ENCODE assay signal across 8 cellular contexts in genomic region chr12:121712462-121713256, GRCh38. TPM values are rescaled to one million over a fixed set of nuclear protein-coding genes. Genes with fewer than 3 reads are reported as not detected.
DNase-seq lines count a peak whose midpoint lies in the region; ATAC-seq and TF ChIP-seq lines count a peak whose summit lies in the region.

Gene TMEM120B (plus strand): TSS chr12:121712752. CDS start chr12:121712896, 144 bp downstream.

- CTCF ChIA-PET in CD4-positive, alpha-beta memory T cell (lab: Charles Lee; ENCODE audit: partially characterized antibody) = interaction anchor here (0.6 to 3.5 kb wide), 15 partner anchors 16 to 394 kb away, joined by 3 to 28 read pairs (median 4); partner anchors contain the start of genes CFAP251 and RHOF

- no peak for TF ChIP-seq EP300 in esophagus muscularis mucosa (IDR thresholded peaks at IDR 0.05)

- no peaks in the 10 kb centered on the region for H3K9me3 Mint-ChIP-seq in CD4-positive, alpha-beta memory T cell
- no peaks in the 10 kb centered on the region for H3K9me3 Mint-ChIP-seq in activated T-cell treated with anti-CD3 and anti-CD28 coated beads, Interleukin-2, amount 50 U/mL, for 24 hours
- no peaks in the 10 kb centered on the region for H3K9me3 Mint-ChIP-seq in stimulated activated effector memory CD8-positive, alpha-beta T cell treated with anti-CD3 and anti-CD28 coated beads, Interleukin-12 subunit alpha, Interleukin-12 subunit beta, amount 100 ng/mL, for 72 hours

- H3K27ac Mint-ChIP-seq in CD4-positive, alpha-beta memory T cell = peak within 1 kb of the TSS; percentile 85 to 97 (median 95)
- peak within 1 kb of the TSS; percentile 90 for H3K27ac Mint-ChIP-seq in activated T-cell treated with anti-CD3 and anti-CD28 coated beads, Interleukin-2, amount 50 U/mL, for 24 hours
- peak within 1 kb of the TSS; percentile 92 for H3K27ac Mint-ChIP-seq in stimulated activated effector memory CD8-positive, alpha-beta T cell treated with anti-CD3 and anti-CD28 coated beads, Interleukin-12 subunit alpha, Interleukin-12 subunit beta, amount 100 ng/mL, for 72 hours

- no peaks in the 10 kb centered on the region for H3K9me2 ChIP-seq in OCI-LY1 (ENCODE audit: low read depth, low read length)

- H3K79me2 ChIP-seq in OCI-LY1 (ENCODE audit: insufficient read depth, low read length) = peaks cover 7% of the 10 kb centered on the region; the same call in 1 of the 2 replicates

- WGBS in esophagus muscularis mucosa = 0% methylated on average over 8 of the region's 74 CpGs

- POLR2A ChIA-PET in CD4-positive, alpha-beta memory T cell (lab: Charles Lee; ENCODE audit: partially characterized antibody) = interaction anchor here (0.7 to 4.4 kb wide), 26 partner anchors 8 to 1131 kb away, joined by 3 to 29 read pairs (median 4); partner anchors contain the start of genes ORAI1, POP5, PSMD9 and RHOF

- peak within 1 kb of the TSS; percentile 70 for H3K9ac ChIP-seq in OCI-LY1 (ENCODE audit: low read length)

- peak; percentile 33; the same call in 1 of the 2 replicates for TF ChIP-seq CTCF in OCI-LY1 (IDR thresholded peaks at IDR 0.05; ENCODE audit: low read length)
- TF ChIP-seq CTCF in esophagus muscularis mucosa (IDR thresholded peaks at IDR 0.05) = no peak

- peaks cover 16% of the 10 kb centered on the region for H3K4me1 ChIP-seq in CD4-positive, alpha-beta memory T cell (ENCODE audit: insufficient read depth, low read length)
- H3K4me1 ChIP-seq in OCI-LY1 (ENCODE audit: insufficient read depth, low read length, severe bottlenecking) = peaks cover 26% of the 10 kb centered on the region
- peaks cover 20 to 54% (median 38%) of the 10 kb centered on the region in 4 donors for H3K4me1 ChIP-seq in esophagus muscularis mucosa

- H3K27ac ChIP-seq in CD4-positive, alpha-beta memory T cell (ENCODE audit: low read depth, low read length) = peak within 1 kb of the TSS; percentile 63
- H3K27ac ChIP-seq in OCI-LY1 (ENCODE audit: low read depth, low read length, poor library complexity, severe bottlenecking) = no peak within 1 kb of the TSS
- H3K27ac ChIP-seq in esophagus muscularis mucosa (replicated peaks in 1 of 4) = peak within 1 kb of the TSS; percentile 84 to 93 (median 88)

- peak; percentile 88 for ATAC-seq in HG03432 (IDR thresholded peaks at IDR 0.05; ENCODE audit: unreplicated experiment)
- peak; percentile 90 for ATAC-seq in stimulated activated effector memory CD8-positive, alpha-beta T cell treated with anti-CD3 and anti-CD28 coated beads, Interleukin-12 subunit alpha, Interleukin-12 subunit beta, amount 100 ng/mL, for 72 hours

- H3K4me2 ChIP-seq in OCI-LY1 (ENCODE audit: low read length) = peak within 1 kb of the TSS; percentile 100

- peak; percentile 89 for TF ChIP-seq POLR2A in esophagus muscularis mucosa (IDR thresholded peaks at IDR 0.05; ENCODE audit: low read depth)

- no peaks in the 10 kb centered on the region for H3F3A ChIP-seq in OCI-LY1 (ENCODE audit: insufficient read depth, low read length)

- no peaks in the 10 kb centered on the region for H3K36me3 ChIP-seq in CD4-positive, alpha-beta memory T cell (ENCODE audit: insufficient read depth, low read length)
- peaks cover 6% of the 10 kb centered on the region; the same call in 1 of the 2 replicates for H3K36me3 ChIP-seq in OCI-LY1 (ENCODE audit: insufficient read depth, low read length)
- no peaks in the 10 kb centered on the region for H3K36me3 ChIP-seq in esophagus muscularis mucosa

- H3K4me3 Mint-ChIP-seq in CD4-positive, alpha-beta memory T cell = peak within 1 kb of the TSS; percentile 91 to 98 (median 96)
- peak within 1 kb of the TSS; percentile 88 for H3K4me3 Mint-ChIP-seq in activated T-cell treated with anti-CD3 and anti-CD28 coated beads, Interleukin-2, amount 50 U/mL, for 24 hours
- peak within 1 kb of the TSS; percentile 92 for H3K4me3 Mint-ChIP-seq in stimulated activated effector memory CD8-positive, alpha-beta T cell treated with anti-CD3 and anti-CD28 coated beads, Interleukin-12 subunit alpha, Interleukin-12 subunit beta, amount 100 ng/mL, for 72 hours

- peak within 1 kb of the TSS; percentile 57 to 93 for H3K4me3 ChIP-seq in CD4-positive, alpha-beta memory T cell (ENCODE audit: low read length in 2 of 2)
- H3K4me3 ChIP-seq in OCI-LY1 (ENCODE audit: low read depth, low read length, poor library complexity, severe bottlenecking) (peak within 1 kb of the TSS; percentile 100), esophagus muscularis mucosa (peak within 1 kb of the TSS; percentile 82 to 97 (median 90))

- no peaks in the 10 kb centered on the region for H3K27me3 ChIP-seq in CD4-positive, alpha-beta memory T cell (ENCODE audit: insufficient read depth, low read length)
- H3K27me3 ChIP-seq in OCI-LY1 (ENCODE audit: insufficient read depth, low read length) = no peaks in the 10 kb centered on the region
- no peaks in the 10 kb centered on the region for H3K27me3 ChIP-seq in esophagus muscularis mucosa

- no peaks in the 10 kb centered on the region for H4K20me1 ChIP-seq in OCI-LY1 (ENCODE audit: insufficient read depth, low read length)

- DNase-seq in CD4-positive, alpha-beta memory T cell = peak; percentile 78 to 89 (median 84)
- DNase-seq in GM19238 (ENCODE audit: insufficient read length, low spot score) (peak; percentile 77), esophagus muscularis mucosa (ENCODE audit: extremely low spot score) (peak; percentile 96), myocyte (ENCODE audit: low read depth) (peak; percentile 84)
- peak; percentile 91 for DNase-seq in activated T-cell treated with anti-CD3 and anti-CD28 coated beads, Interleukin-2, amount 50 U/mL, for 24 hours
- DNase-seq in stimulated activated effector memory CD8-positive, alpha-beta T cell treated with anti-CD3 and anti-CD28 coated beads, Interleukin-12 subunit alpha, Interleukin-12 subunit beta, amount 100 ng/mL, for 72 hours (ENCODE audit: low spot score in 2 of 2) = peak; percentile 86 to 88

- peaks cover 0 to 8% of the 10 kb centered on the region in 2 donors for H3K36me3 Mint-ChIP-seq in CD4-positive, alpha-beta memory T cell
- peaks cover 34% of the 10 kb centered on the region for H3K36me3 Mint-ChIP-seq in activated T-cell treated with anti-CD3 and anti-CD28 coated beads, Interleukin-2, amount 50 U/mL, for 24 hours (ENCODE audit: low read depth)
- peaks cover 8% of the 10 kb centered on the region for H3K36me3 Mint-ChIP-seq in stimulated activated effector memory CD8-positive, alpha-beta T cell treated with anti-CD3 and anti-CD28 coated beads, Interleukin-12 subunit alpha, Interleukin-12 subunit beta, amount 100 ng/mL, for 72 hours

- H2AFZ ChIP-seq in OCI-LY1 (ENCODE audit: low read length) = peak within 1 kb of the TSS; percentile 53

- no peaks in the 10 kb centered on the region for H3K9me3 ChIP-seq in CD4-positive, alpha-beta memory T cell (ENCODE audit: control insufficient read depth in 1 of 2, low read length in 2 of 2)
- H3K9me3 ChIP-seq in OCI-LY1 (ENCODE audit: low read length) (no peaks in the 10 kb centered on the region), esophagus muscularis mucosa (no peaks in the 10 kb centered on the region)

- intact Hi-C loops in CD4-positive, alpha-beta memory T cell (cut with micrococcal nuclease) = loop anchor here (1.0 to 5.0 kb wide), 4 partner anchors 25 to 127 kb away; partner anchors contain the start of gene RHOF
- intact Hi-C loops in esophagus muscularis mucosa (cut with DNase I) = no loop called here

- peaks cover 7 to 26% (median 17%) of the 10 kb centered on the region in 4 donors for H3K4me1 Mint-ChIP-seq in CD4-positive, alpha-beta memory T cell
- H3K4me1 Mint-ChIP-seq in activated T-cell treated with anti-CD3 and anti-CD28 coated beads, Interleukin-2, amount 50 U/mL, for 24 hours (ENCODE audit: low read depth) = peaks cover 24% of the 10 kb centered on the region
- H3K4me1 Mint-ChIP-seq in stimulated activated effector memory CD8-positive, alpha-beta T cell treated with anti-CD3 and anti-CD28 coated beads, Interleukin-12 subunit alpha, Interleukin-12 subunit beta, amount 100 ng/mL, for 72 hours = peaks cover 31% of the 10 kb centered on the region

- H3K27me3 Mint-ChIP-seq in CD4-positive, alpha-beta memory T cell = no peaks in the 10 kb centered on the region
- no peaks in the 10 kb centered on the region for H3K27me3 Mint-ChIP-seq in activated T-cell treated with anti-CD3 and anti-CD28 coated beads, Interleukin-2, amount 50 U/mL, for 24 hours

RNA-seq across cellular contexts. Expression of gene TMEM120B, which starts in this region (rescaled TPM):
- total RNA-seq in CD4-positive, alpha-beta memory T cell = 10 to 100 TPM; 11.3 to 12.8 TPM
- polyA plus RNA-seq in CD4-positive, alpha-beta memory T cell = 1 to 10 TPM; 3.3 to 3.5 TPM
- 10 to 100 TPM in 1 of 4 donors, 1 to 10 TPM in 3; 4.5 to 14.1 (median 6.4) TPM for total RNA-seq in esophagus muscularis mucosa
- 25.2 and 25.3 TPM in 2 replicates for total RNA-seq in myocyte
- polyA plus RNA-seq in myocyte (2012) = 18.6 TPM
